In genomic region chr3:80424951-80425350, GRCh38 we compare ENCODE assay signal across 27 cellular contexts.
"Had no signal": no experiment of that assay in that cellular context is flagged by ENCODE, and none has a peak within 500 bp of the region (broad histone marks: within the 10 kb centered on the region; RNA-seq: fewer than 3 reads in every experiment).

No MANE protein-coding gene starts in this region.

- H3K27me3 ChIP-seq: esophagus squamous epithelium, foreskin keratinocyte, gastroesophageal sphincter, heart left ventricle, hepatocyte, left lung had no signal

- H3K27ac Mint-ChIP-seq: immature natural killer cell, mesothelial cell of epicardium, naive B cell had no signal

- H2AFZ ChIP-seq: hepatocyte had no signal

- H3K4me3 ChIP-seq: coronary artery, dorsolateral prefrontal cortex, esophagus squamous epithelium, gastroesophageal sphincter, heart left ventricle, hepatocyte, left lung, lower lobe of right lung, mucosa of descending colon had no signal

- H3K36me3 Mint-ChIP-seq: immature natural killer cell, mesothelial cell of epicardium, naive B cell had no signal

- H3K4me2 ChIP-seq: hepatocyte had no signal

- FAIRE-seq: colon, frontal cortex, islet of Langerhans, keratinocyte had no signal

- DNase-seq: dermis blood vessel endothelial cell; dorsolateral prefrontal cortex; effector CD4-positive, alpha-beta T cell; effector memory CD4-positive, alpha-beta T cell; erythroblast; esophagus squamous epithelium; foreskin keratinocyte; heart left ventricle; hypothalamus; immature natural killer cell; left cardiac atrium; left lung; left ventricle myocardium superior; lower lobe of right lung; mesenchymal stem cell; mucosa of descending colon; naive B cell had no signal

- H3K4me1 Mint-ChIP-seq: immature natural killer cell, mesothelial cell of epicardium, naive B cell had no signal

- ATAC-seq: esophagus mucosa, foreskin keratinocyte, gastroesophageal sphincter, heart left ventricle, left cardiac atrium, left lung, left ventricle myocardium superior, lower lobe of right lung, mucosa of descending colon had no signal

- H3K27me3 Mint-ChIP-seq: naive B cell had no signal

- H3K79me2 ChIP-seq: hepatocyte had no signal

- H3K27ac ChIP-seq: coronary artery, dorsolateral prefrontal cortex, epithelial cell of prostate, esophagus squamous epithelium, foreskin keratinocyte, gastroesophageal sphincter, heart left ventricle, hepatocyte, left lung, lower lobe of right lung had no signal

- H3K9me3 ChIP-seq: esophagus squamous epithelium, gastroesophageal sphincter, lower lobe of right lung, mucosa of descending colon had no signal

- H3K36me3 ChIP-seq: esophagus squamous epithelium, gastroesophageal sphincter, heart left ventricle, left lung, lower lobe of right lung had no signal

- H3K4me1 ChIP-seq: esophagus squamous epithelium, foreskin keratinocyte, gastroesophageal sphincter, heart left ventricle, left lung, lower lobe of right lung had no signal

- H3K4me3 Mint-ChIP-seq: mesothelial cell of epicardium, naive B cell had no signal
